In genomic region chr20:23583526-23583925, GRCh38 we compare ENCODE assay signal across 18 cellular contexts. TPM values are rescaled to one million over a fixed set of nuclear protein-coding genes. Genes with fewer than 3 reads are reported as not detected.
DNase-seq lines count a peak whose midpoint lies in the region; ATAC-seq, FAIRE-seq and TF ChIP-seq lines count a peak whose summit lies in the region.
"Had no signal": no experiment of that assay in that cellular context is flagged by ENCODE, and none has a peak within 500 bp of the region (broad histone marks: within the 10 kb centered on the region; RNA-seq: fewer than 3 reads in every experiment).

No MANE protein-coding gene starts in this region.

- no peak for FAIRE-seq in urothelium cell line (lab: Jason Lieb, UNC)
- FAIRE-seq: H54, HTR-8/SVneo, RCC 7860 had no signal

- H3K36me3 Mint-ChIP-seq in activated T-cell treated with anti-CD3 and anti-CD28 coated beads, Interleukin-2, amount 50 U/mL, for 4 hours (ENCODE audit: insufficient read depth): no peaks in the 10 kb centered on the region
- H3K36me3 Mint-ChIP-seq in T-helper 2 cell treated with Interferon-gamma antibody and Interleukin-4, amounts not matched to agents 5 μg/mL and 100 μg/mL, for 36 hours (ENCODE audit: low read depth): no peaks in the 10 kb centered on the region
- H3K36me3 Mint-ChIP-seq: CD4-positive, CD25-positive, alpha-beta regulatory T cell; IgD-negative memory B cell had no signal

- ATAC-seq in activated T-cell treated with anti-CD3 and anti-CD28 coated beads, Interleukin-2, amount 50 U/mL, for 4 hours: no peak

- no peaks in the 10 kb centered on the region for H3K4me1 Mint-ChIP-seq in activated T-cell treated with anti-CD3 and anti-CD28 coated beads, Interleukin-2, amount 50 U/mL, for 4 hours (ENCODE audit: low read depth)
- H3K4me1 Mint-ChIP-seq in T-helper 2 cell treated with Interferon-gamma antibody and Interleukin-4, amounts not matched to agents 5 μg/mL and 100 μg/mL, for 36 hours (ENCODE audit: low read depth): no peaks in the 10 kb centered on the region
- H3K4me1 Mint-ChIP-seq: B cell; CD4-positive, CD25-positive, alpha-beta regulatory T cell; IgD-negative memory B cell had no signal

- peaks cover 28% of the 10 kb centered on the region for H3K27me3 Mint-ChIP-seq in activated T-cell treated with anti-CD3 and anti-CD28 coated beads, Interleukin-2, amount 50 U/mL, for 4 hours (ENCODE audit: low read depth)
- H3K27me3 Mint-ChIP-seq in T-helper 2 cell treated with Interferon-gamma antibody and Interleukin-4, amounts not matched to agents 5 μg/mL and 100 μg/mL, for 36 hours (ENCODE audit: low read depth): peaks cover 7% of the 10 kb centered on the region
- H3K27me3 Mint-ChIP-seq: CD4-positive, CD25-positive, alpha-beta regulatory T cell had no signal

- TF ChIP-seq CTCF in brain microvascular endothelial cell (IDR thresholded peaks at IDR 0.05; ENCODE audit: low read depth, low read length, missing control alignments): no peak

- in situ Hi-C loops in brain microvascular endothelial cell (cut with HindIII; ENCODE audit: low pct_ligation_motif_present, low sequenced_read_pairs): no loop called here

- H3K27me3 ChIP-seq in brain microvascular endothelial cell (replicated peaks): no peaks in the 10 kb centered on the region

- no peaks in the 10 kb centered on the region for H3K36me3 ChIP-seq in brain microvascular endothelial cell (replicated peaks)

- DNase-seq in ELR (ENCODE audit: low read depth): peak; percentile 4
- DNase-seq in SW480 (ENCODE audit: low spot score): peak; percentile 78
- peak; percentile 50 for DNase-seq in islet precursor cell
- peak; percentile 57 for DNase-seq in urothelium cell line (ENCODE audit: low spot score)
- no peak for DNase-seq in activated T-cell treated with anti-CD3 and anti-CD28 coated beads, Interleukin-2, amount 50 U/mL, for 4 hours
- DNase-seq in brain microvascular endothelial cell: no peak
- no peak for DNase-seq in T-helper 2 cell treated with Interferon-gamma antibody and Interleukin-4, amounts not matched to agents 5 μg/mL and 100 μg/mL, for 36 hours (ENCODE audit: low spot score)
- DNase-seq: CD4-positive, CD25-positive, alpha-beta regulatory T cell; NCI-H1105 treated with DMSO at 0.1 percent for 48 hours; NCI-H187; NCI-H345; NCI-H526 had no signal

- H3K27ac ChIP-seq in brain microvascular endothelial cell: no peak overlapping the region

- H3K27ac Mint-ChIP-seq in T-helper 2 cell treated with Interferon-gamma antibody and Interleukin-4, amounts not matched to agents 5 μg/mL and 100 μg/mL, for 36 hours: no peak overlapping the region
- H3K27ac Mint-ChIP-seq: B cell; CD4-positive, CD25-positive, alpha-beta regulatory T cell; IgD-negative memory B cell had no signal

- peaks cover 3% of the 10 kb centered on the region for H3K9me3 Mint-ChIP-seq in activated T-cell treated with anti-CD3 and anti-CD28 coated beads, Interleukin-2, amount 50 U/mL, for 4 hours
- no peaks in the 10 kb centered on the region for H3K9me3 Mint-ChIP-seq in T-helper 2 cell treated with Interferon-gamma antibody and Interleukin-4, amounts not matched to agents 5 μg/mL and 100 μg/mL, for 36 hours

- no peak overlapping the region for H3K4me3 Mint-ChIP-seq in activated T-cell treated with anti-CD3 and anti-CD28 coated beads, Interleukin-2, amount 50 U/mL, for 4 hours
- H3K4me3 Mint-ChIP-seq in T-helper 2 cell treated with Interferon-gamma antibody and Interleukin-4, amounts not matched to agents 5 μg/mL and 100 μg/mL, for 36 hours: no peak overlapping the region
- H3K4me3 Mint-ChIP-seq: B cell; CD4-positive, CD25-positive, alpha-beta regulatory T cell; IgD-negative memory B cell had no signal

- no peak overlapping the region for H3K4me3 ChIP-seq in brain microvascular endothelial cell (ENCODE audit: low read depth, low read length)

RNA-seq across cellular contexts. Expression of gene CST9L, which starts 15.2 kb away (rescaled TPM):
- not detected for total RNA-seq in activated T-cell treated with anti-CD3 and anti-CD28 coated beads, Interleukin-2, amount 50 U/mL, for 4 hours
- total RNA-seq: B cell; CD4-positive, CD25-positive, alpha-beta regulatory T cell; LHCN-M2 had no signal

RNA-seq across cellular contexts. Expression of gene CST9, which starts 22.2 kb away (rescaled TPM):
- total RNA-seq in activated T-cell treated with anti-CD3 and anti-CD28 coated beads, Interleukin-2, amount 50 U/mL, for 4 hours: not detected
- total RNA-seq: B cell; CD4-positive, CD25-positive, alpha-beta regulatory T cell; LHCN-M2 had no signal

RNA-seq across cellular contexts. Expression of gene CST3, which starts 54.2 kb away (rescaled TPM):
- 1 to 10 TPM; 1.8 to 2.6 (median 2.0) TPM for total RNA-seq in activated T-cell treated with anti-CD3 and anti-CD28 coated beads, Interleukin-2, amount 50 U/mL, for 4 hours

Comparison
In these comparisons a context has a peak if more than half of its experiments do, and no peak if none do; other contexts are left out.
1. DNase-seq: peak in ELR (single experiment), SW480 (single experiment), islet precursor cell (single experiment) and urothelium cell line (single experiment); none in activated T-cell treated with anti-CD3 and anti-CD28 coated beads, Interleukin-2, amount 50 U/mL, for 4 hours (single experiment), brain microvascular endothelial cell (single experiment) and T-helper 2 cell treated with Interferon-gamma antibody and Interleukin-4, amounts not matched to agents 5 μg/mL and 100 μg/mL, for 36 hours (single experiment).